In genomic region chr13:75792526-75793187, GRCh38 we compare ENCODE assay signal across 14 cellular contexts.
A peak's percentile ranks its signal among the peaks of the same experiment; 100 is the strongest.
DNase-seq lines count a peak whose midpoint lies in the region; ATAC-seq, FAIRE-seq and TF ChIP-seq lines count a peak whose summit lies in the region.
"Had no signal": no experiment of that assay in that cellular context is flagged by ENCODE, and none has a peak within 500 bp of the region (broad histone marks: within the 10 kb centered on the region; RNA-seq: fewer than 3 reads in every experiment).

No MANE protein-coding gene starts in this region.

- H4K5ac ChIP-seq in mesendoderm (ENCODE audit: low read length) = no peak overlapping the region

- H2BK5ac ChIP-seq in mesendoderm (ENCODE audit: low read length) = no peak overlapping the region

- no peaks in the 10 kb centered on the region for H3K9me3 Mint-ChIP-seq in T-helper 2 cell treated with Interferon-gamma antibody and Interleukin-4, amounts not matched to agents 5 μg/mL and 100 μg/mL, for 36 hours

- H3K4me3 Mint-ChIP-seq in T-helper 2 cell treated with Interferon-gamma antibody and Interleukin-4, amounts not matched to agents 5 μg/mL and 100 μg/mL, for 36 hours = no peak overlapping the region

- H3K4ac ChIP-seq in mesendoderm (ENCODE audit: low read depth, low read length) = no peak overlapping the region

- POLR2A ChIA-PET in A549 (lab: Yijun Ruan, JAX) = no interaction called here

- H3K23ac ChIP-seq in mesendoderm (ENCODE audit: low read length) = no peak overlapping the region

- TF ChIP-seq RAD21 in A549 (conservative IDR thresholded peaks at IDR 0.05 in 1 of 2, IDR thresholded peaks at IDR 0.05 in 1 of 2) = no peak; a peak in 1 of 5 replicates

- H3K4me1 ChIP-seq in A549 (peaks cover 63% of the 10 kb centered on the region), heart right ventricle (peaks cover 7 to 54% (median 26%) of the 10 kb centered on the region in 9 donors), mesendoderm (ENCODE audit: control insufficient read depth, low read depth, low read length) (no peaks in the 10 kb centered on the region)

- no peaks in the 10 kb centered on the region for H3K27me3 Mint-ChIP-seq in T-helper 2 cell treated with Interferon-gamma antibody and Interleukin-4, amounts not matched to agents 5 μg/mL and 100 μg/mL, for 36 hours (ENCODE audit: low read depth)

- H3K4me3 ChIP-seq in A549 (no peak overlapping the region), heart right ventricle (no peak overlapping the region), mesendoderm (ENCODE audit: low read length) (no peak overlapping the region)
- H3K4me3 ChIP-seq: esophagus squamous epithelium had no signal

- H3K56ac ChIP-seq in mesendoderm (ENCODE audit: low read length) = no peak overlapping the region

- in situ Hi-C loops in GM13977 (cut with MboI; ENCODE audit: low pct_unique_long_range_greater_than_20kb, low sequenced_read_pairs, unreplicated experiment) = no loop called here

- ATAC-seq in A549 (peak; percentile 72 to 91; a peak in 5 of 6 replicates), heart right ventricle (peak in 7 of 8 donors; percentile 17 to 79 (median 67)), GM21576 (IDR thresholded peaks at IDR 0.05; ENCODE audit: unreplicated experiment) (no peak)

- no peak for TF ChIP-seq EP300 in A549 (IDR thresholded peaks at IDR 0.05)

- TF ChIP-seq CTCF in A549 (IDR thresholded peaks at IDR 0.05) = no peak
- TF ChIP-seq CTCF in heart right ventricle (IDR thresholded peaks at IDR 0.05) = no peak
- TF ChIP-seq CTCF in GM13977 (IDR thresholded peaks at IDR 0.05; ENCODE audit: extremely low read depth, insufficient read depth, missing control alignments) = no peak

- intact Hi-C loops in heart right ventricle (cut with DNase I) = no loop called here

- H3K36me3 ChIP-seq in heart right ventricle (peaks cover 0 to 13% (median 0%) of the 10 kb centered on the region in 9 donors), mesendoderm (ENCODE audit: control insufficient read depth, insufficient read depth, low read length) (no peaks in the 10 kb centered on the region)
- H3K36me3 ChIP-seq: esophagus squamous epithelium, neutrophil had no signal

- H2AK5ac ChIP-seq in mesendoderm (ENCODE audit: low read length) = no peak overlapping the region

- H4K8ac ChIP-seq in mesendoderm (ENCODE audit: low read depth, low read length) = no peak overlapping the region

- H3K27me3 ChIP-seq in heart right ventricle = no peaks in the 10 kb centered on the region
- no peaks in the 10 kb centered on the region for H3K27me3 ChIP-seq in mesendoderm (ENCODE audit: insufficient read depth, low read length, poor library complexity)
- H3K27me3 ChIP-seq: esophagus squamous epithelium, neutrophil had no signal

- peak overlapping the region; percentile 75 to 79 for H3K27ac ChIP-seq in A549
- H3K27ac ChIP-seq in heart right ventricle = peak overlapping the region; percentile 11 to 86 (median 72)
- no peak overlapping the region for H3K27ac ChIP-seq in mesendoderm (ENCODE audit: low read depth, low read length)
- H3K27ac ChIP-seq: esophagus squamous epithelium, KMS-11, neutrophil had no signal

- no peaks in the 10 kb centered on the region for H3K79me2 ChIP-seq in mesendoderm (ENCODE audit: control insufficient read depth, insufficient read depth, low read length)

- WGBS in A549 (ENCODE audit: missing lambda C conversion rate) = 5% methylated on average over 3 of the region's 3 CpGs
- WGBS in heart right ventricle, 2 donors = 51 to 62% methylated on average over 3 of the region's 3 CpGs
- no CpG with 5 or more reads among the region's 3 CpGs for WGBS in mesendoderm (ENCODE audit: extremely low coverage, insufficient coverage, low lambda C conversion rate)

- H3K9me3 ChIP-seq in A549 (no peaks in the 10 kb centered on the region), heart right ventricle (no peaks in the 10 kb centered on the region)
- H3K9me3 ChIP-seq: esophagus squamous epithelium, neutrophil had no signal

- no peak overlapping the region for H3K9ac ChIP-seq in mesendoderm (ENCODE audit: low read length)
- H3K9ac ChIP-seq: KMS-11 had no signal

- no peaks in the 10 kb centered on the region for H3K79me1 ChIP-seq in mesendoderm (ENCODE audit: low read length)

- no peak overlapping the region for H2BK15ac ChIP-seq in mesendoderm (replicated peaks; ENCODE audit: low read depth)

- no peak overlapping the region for H2BK120ac ChIP-seq in mesendoderm (ENCODE audit: low read depth, low read length)

- no peak for TF ChIP-seq POLR2A in A549 (IDR thresholded peaks at IDR 0.05; ENCODE audit: low read length)

- H3K27ac Mint-ChIP-seq in T-helper 2 cell treated with Interferon-gamma antibody and Interleukin-4, amounts not matched to agents 5 μg/mL and 100 μg/mL, for 36 hours = no peak overlapping the region

- peaks cover 6% of the 10 kb centered on the region for H3K4me1 Mint-ChIP-seq in T-helper 2 cell treated with Interferon-gamma antibody and Interleukin-4, amounts not matched to agents 5 μg/mL and 100 μg/mL, for 36 hours (ENCODE audit: low read depth)

- H3K36me3 Mint-ChIP-seq in T-helper 2 cell treated with Interferon-gamma antibody and Interleukin-4, amounts not matched to agents 5 μg/mL and 100 μg/mL, for 36 hours (ENCODE audit: low read depth) = peaks cover 9% of the 10 kb centered on the region

- CTCF ChIA-PET in A549 (lab: Yijun Ruan, JAX) = interaction anchor here (0.7 to 5.7 kb wide), 2 partner anchors 76 to 97 kb away, joined by 3 to 21 read pairs; no protein-coding TSS in a partner anchor

- peak overlapping the region; percentile 74 for H3K4me2 ChIP-seq in A549
- no peak overlapping the region for H3K4me2 ChIP-seq in mesendoderm (ENCODE audit: low read length)
- H3K4me2 ChIP-seq: KMS-11 had no signal

- H3K18ac ChIP-seq in mesendoderm (ENCODE audit: low read length) = no peak overlapping the region

- DNase-seq in A549 (ENCODE audit: low read depth in 1 of 2, low spot score in 1 of 2) (peak; percentile 23 to 67), RCC 7860 (ENCODE audit: low spot score) (peak; percentile 49), heart right ventricle (no peak), mesendoderm (peak; percentile 69), NCI-H524 treated with DMSO at 0.1 percent for 48 hours (lab: John Stamatoyannopoulos, UW) (no peak), GM13977 (ENCODE audit: low spot score) (no peak)
- DNase-seq in T-helper 2 cell treated with Interferon-gamma antibody and Interleukin-4, amounts not matched to agents 5 μg/mL and 100 μg/mL, for 36 hours (ENCODE audit: low spot score) = no peak
- DNase-seq: activated naive CD4-positive, alpha-beta T cell treated with Interleukin-2 at 50 U/mL for 16 hours; esophagus squamous epithelium; NCI-H1930; SHP77 treated with DMSO at 0.1 percent for 48 hours had no signal

- no peak for FAIRE-seq in A549 (lab: Jason Lieb, UNC)
- no peak for FAIRE-seq in RCC 7860 (lab: Jason Lieb, UNC)

TF ChIP-seq in A549, 52 proteins besides CTCF, POLR2A, EP300 and RAD21:
- TF ChIP-seq, protein P1, sequence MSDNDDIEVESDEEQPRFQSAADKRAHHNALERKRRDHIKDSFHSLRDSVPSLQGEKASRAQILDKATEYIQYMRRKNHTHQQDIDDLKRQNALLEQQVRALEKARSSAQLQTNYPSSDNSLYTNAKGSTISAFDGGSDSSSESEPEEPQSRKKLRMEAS (IDR thresholded peaks at IDR 0.05) = peak; percentile 40; the same call in 1 of the 2 replicates
- TF ChIP-seq HMGXB4 (CRISPR knock-in tag; IDR thresholded peaks at IDR 0.05; ENCODE audit: borderline replicate concordance) = no peak
- TF ChIP-seq GATA3 (IDR thresholded peaks at IDR 0.05; ENCODE audit: borderline replicate concordance) = peak; percentile 58; the same call in 1 of the 2 replicates

Comparison
In these comparisons a context has a peak if more than half of its experiments do, and no peak if none do; other contexts are left out.
1. DNase-seq: peak in A549 (2 of 2), RCC 7860 (single experiment) and mesendoderm (single experiment); none in heart right ventricle (0 of 2), T-helper 2 cell treated with Interferon-gamma antibody and Interleukin-4, amounts not matched to agents 5 μg/mL and 100 μg/mL, for 36 hours (single experiment), NCI-H524 treated with DMSO at 0.1 percent for 48 hours (single experiment) and GM13977 (single experiment).